Comparison of ENCODE assay signal across 7 cellular contexts in genomic region chr5:180825768-180826525, GRCh38. TPM values are rescaled to one million over a fixed set of nuclear protein-coding genes. Genes with fewer than 3 reads are reported as not detected.
DNase-seq lines count a peak whose midpoint lies in the region; ATAC-seq and TF ChIP-seq lines count a peak whose summit lies in the region.

No MANE protein-coding gene starts in this region.

- H3K27ac Mint-ChIP-seq in stimulated activated memory B cell treated with anti-CD40 and anti-IgM and Interleukin-4, amounts not matched to agents 10 μg/mL and 1 μg/mL and 100 μg/mL, for 72 hours = peak overlapping the region; percentile 98

- H3K27ac ChIP-seq in HEK293 (ENCODE audit: extremely low read depth, low read depth, low read length) (no peak overlapping the region), VCaP (peak overlapping the region; percentile 42)

- ATAC-seq in left ventricle myocardium superior (peak; percentile 24), GM21529 (IDR thresholded peaks at IDR 0.05; ENCODE audit: unreplicated experiment) (no peak)
- no peak for ATAC-seq in stimulated activated memory B cell treated with anti-CD40 and anti-IgM and Interleukin-4, amounts not matched to agents 10 μg/mL and 1 μg/mL and 100 μg/mL, for 72 hours

- peaks cover 5% of the 10 kb centered on the region for H3K9me3 Mint-ChIP-seq in stimulated activated memory B cell treated with anti-CD40 and anti-IgM and Interleukin-4, amounts not matched to agents 10 μg/mL and 1 μg/mL and 100 μg/mL, for 72 hours

- no peak overlapping the region for H3K4me3 Mint-ChIP-seq in stimulated activated memory B cell treated with anti-CD40 and anti-IgM and Interleukin-4, amounts not matched to agents 10 μg/mL and 1 μg/mL and 100 μg/mL, for 72 hours

- H3K27me3 Mint-ChIP-seq in stimulated activated memory B cell treated with anti-CD40 and anti-IgM and Interleukin-4, amounts not matched to agents 10 μg/mL and 1 μg/mL and 100 μg/mL, for 72 hours = no peaks in the 10 kb centered on the region

- no peaks in the 10 kb centered on the region for H3K4me1 ChIP-seq in HEK293 (ENCODE audit: control insufficient read depth, insufficient read depth, low read length)

- intact Hi-C loops in left ventricle myocardium superior (cut with micrococcal nuclease) = no loop called here

- POLR2A ChIA-PET in HEK293 (lab: Yijun Ruan, JAX) = interaction anchor here (0.8 kb wide), 1 partner anchor 15 kb away, joined by 3 read pairs; no protein-coding TSS in a partner anchor

- peaks cover 48% of the 10 kb centered on the region for H3K36me3 Mint-ChIP-seq in stimulated activated memory B cell treated with anti-CD40 and anti-IgM and Interleukin-4, amounts not matched to agents 10 μg/mL and 1 μg/mL and 100 μg/mL, for 72 hours

- no peaks in the 10 kb centered on the region for H3K36me3 ChIP-seq in HEK293 (ENCODE audit: control insufficient read depth in 2 of 2, insufficient read depth in 1 of 2, low read length in 2 of 2)

- no peaks in the 10 kb centered on the region for H3K9me3 ChIP-seq in HEK293 (ENCODE audit: control insufficient read depth, insufficient read depth, low read depth, low read length)

- CTCF ChIA-PET in HEK293 (lab: Yijun Ruan, JAX) = interaction anchor here (0.6 to 1.1 kb wide), 3 partner anchors 13 to 261 kb away, joined by 3 to 4 read pairs (median 3); no protein-coding TSS in a partner anchor

- H3K4me3 ChIP-seq in HEK293 (ENCODE audit: low read depth, low read length) = no peak overlapping the region

- no peak for DNase-seq in left ventricle myocardium superior
- DNase-seq in NCI-H2227 (lab: John Stamatoyannopoulos, UW; ENCODE audit: unreplicated experiment) = no peak
- DNase-seq in SKM-1 treated with dmso at 0.1 percent for 144 hours (lab: John Stamatoyannopoulos, UW; ENCODE audit: unreplicated experiment) = no peak

- peaks cover 64% of the 10 kb centered on the region for H3K4me1 Mint-ChIP-seq in stimulated activated memory B cell treated with anti-CD40 and anti-IgM and Interleukin-4, amounts not matched to agents 10 μg/mL and 1 μg/mL and 100 μg/mL, for 72 hours

- TF ChIP-seq CTCF in HEK293 (tag by site-specific recombination; IDR thresholded peaks at IDR 0.05) = no peak
- no peak for TF ChIP-seq CTCF in VCaP (conservative IDR thresholded peaks at IDR 0.05)

TF ChIP-seq in HEK293, 187 proteins besides CTCF, POLR2A, EP300 and RAD21:
- TF ChIP-seq SP7 (tag by site-specific recombination; IDR thresholded peaks at IDR 0.05) (0 out of 2 replicates have a peak, but pooled peaks have one; percentile 16), ZNF37A (tag by site-specific recombination; IDR thresholded peaks at IDR 0.05) (no peak)

RNA-seq across cellular contexts. Expression of gene MGAT1, which starts 23.3 kb away (rescaled TPM):
- 67.0 TPM for total RNA-seq in left ventricle myocardium superior

RNA-seq across cellular contexts. Expression of gene ZFP62, which starts 35.1 kb away (rescaled TPM):
- 15.2 TPM for total RNA-seq in left ventricle myocardium superior
